In the genomic region with DNA sequence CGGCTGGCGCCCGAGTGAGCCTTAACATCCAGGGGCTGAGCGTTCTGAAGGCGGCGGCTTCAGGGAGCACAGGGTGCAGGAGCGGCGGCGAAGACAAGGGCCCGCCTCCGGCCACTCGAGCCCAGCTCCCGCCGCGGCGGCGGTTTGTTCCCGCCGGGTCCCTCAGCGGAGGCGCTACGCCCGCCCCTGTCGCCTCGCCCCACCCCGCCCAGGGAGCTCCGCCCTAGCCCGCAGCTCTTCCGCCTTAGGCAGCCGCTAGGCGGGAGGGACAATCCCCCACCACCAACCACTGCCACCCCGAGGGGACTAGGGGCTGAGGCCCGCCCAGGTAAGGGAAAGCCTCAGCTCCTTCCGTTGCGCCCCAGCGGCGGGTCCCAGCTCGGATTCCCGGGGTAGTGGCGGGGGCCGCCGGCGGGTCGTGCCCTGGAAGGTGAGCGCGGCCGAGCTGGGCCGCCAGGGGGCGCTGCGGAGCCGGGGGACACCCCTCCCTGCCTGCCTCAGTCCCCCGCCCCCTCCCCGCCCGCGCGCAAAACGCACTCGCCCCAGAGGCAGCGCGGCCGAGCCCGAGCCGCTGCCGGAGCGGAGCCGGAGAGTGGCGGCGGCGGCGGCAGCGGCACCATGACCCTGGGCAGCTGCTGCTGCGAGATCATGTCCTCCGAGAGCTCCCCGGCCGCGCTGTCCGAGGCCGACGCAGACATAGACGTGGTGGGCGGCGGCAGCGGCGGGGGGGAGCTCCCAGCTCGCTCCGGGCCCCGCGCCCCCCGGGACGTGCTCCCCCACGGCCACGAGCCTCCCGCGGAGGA, we compare ENCODE assay signal across 8 cellular contexts. TPM values are rescaled to one million over a fixed set of nuclear protein-coding genes. Genes with fewer than 3 reads are reported as not detected.
DNase-seq lines count a peak whose midpoint lies in the region; ATAC-seq lines count a peak whose summit lies in the region.

Gene FOXD2, plus strand, starts transcription at position 527 of the 803 bp plus-strand sequence. Its CDS starts 92 bp downstream, at position 619.

- H3K27ac Mint-ChIP-seq in T-helper 2 cell treated with Interferon-gamma antibody and Interleukin-4, amounts not matched to agents 5 μg/mL and 100 μg/mL, for 36 hours, result peak within 1 kb of the TSS; percentile 91

- H3K4me3 ChIP-seq in iPS-15b (ENCODE audit: low read depth, low read length) (peak within 1 kb of the TSS; percentile 45), skeletal muscle tissue (ENCODE audit: low read length in 3 of 3) (peak within 1 kb of the TSS; percentile 71 to 86 (median 85))

- peak within 1 kb of the TSS; percentile 47 for H3K27ac ChIP-seq in skeletal muscle tissue (ENCODE audit: low read depth, low read length)

- H3K4me1 Mint-ChIP-seq in T-helper 2 cell treated with Interferon-gamma antibody and Interleukin-4, amounts not matched to agents 5 μg/mL and 100 μg/mL, for 36 hours (ENCODE audit: low read depth), result peaks cover 23% of the 10 kb centered on the region

- ATAC-seq in HG02852 (IDR thresholded peaks at IDR 0.05; ENCODE audit: unreplicated experiment), result peak; percentile 85

- no peaks in the 10 kb centered on the region for H3K9me3 Mint-ChIP-seq in T-helper 2 cell treated with Interferon-gamma antibody and Interleukin-4, amounts not matched to agents 5 μg/mL and 100 μg/mL, for 36 hours

- peaks cover 26% of the 10 kb centered on the region for H3K36me3 Mint-ChIP-seq in T-helper 2 cell treated with Interferon-gamma antibody and Interleukin-4, amounts not matched to agents 5 μg/mL and 100 μg/mL, for 36 hours (ENCODE audit: low read depth)

- H3K27me3 ChIP-seq in iPS-15b (ENCODE audit: control insufficient read depth, insufficient read depth, low read length), result peaks cover 90% of the 10 kb centered on the region
- peaks cover 75 to 81% (median 79%) of the 10 kb centered on the region in 3 donors for H3K27me3 ChIP-seq in skeletal muscle tissue (ENCODE audit: control insufficient read depth in 3 of 3, insufficient read depth in 3 of 3, low read length in 3 of 3)

- H3K4me3 Mint-ChIP-seq in T-helper 2 cell treated with Interferon-gamma antibody and Interleukin-4, amounts not matched to agents 5 μg/mL and 100 μg/mL, for 36 hours, result peak within 1 kb of the TSS; percentile 96

- peaks cover 3% of the 10 kb centered on the region for H3K4me1 ChIP-seq in iPS-15b (ENCODE audit: control insufficient read depth, insufficient read depth, low read length)
- H3K4me1 ChIP-seq in skeletal muscle tissue (ENCODE audit: control insufficient read depth in 3 of 3, insufficient read depth in 3 of 3, low read length in 3 of 3), result peaks cover 12 to 31% (median 28%) of the 10 kb centered on the region in 3 donors

- H3K27me3 Mint-ChIP-seq in T-helper 2 cell treated with Interferon-gamma antibody and Interleukin-4, amounts not matched to agents 5 μg/mL and 100 μg/mL, for 36 hours (ENCODE audit: low read depth), result peaks cover 37% of the 10 kb centered on the region

- H3K9ac ChIP-seq in iPS-15b (ENCODE audit: low read depth, low read length), result no peak within 1 kb of the TSS
- H3K9ac ChIP-seq in skeletal muscle tissue (ENCODE audit: low read depth in 1 of 3, low read length in 3 of 3), result peak within 1 kb of the TSS; percentile 33 to 81 (median 70)

- H3K9me3 ChIP-seq in iPS-15b (ENCODE audit: control insufficient read depth, insufficient read depth, low read length) (no peaks in the 10 kb centered on the region), skeletal muscle tissue (ENCODE audit: control insufficient read depth in 3 of 3, low read length in 3 of 3) (no peaks in the 10 kb centered on the region)

- DNase-seq in NCI-H1436 (lab: John Stamatoyannopoulos, UW) (peak; percentile 86), NCI-H1436 treated with DMSO at 0.1 percent for 48 hours (lab: John Stamatoyannopoulos, UW) (no peak), NCI-H1417 treated with DMSO at 0.1 percent for 48 hours (lab: John Stamatoyannopoulos, UW) (peak; percentile 68), astrocyte of the hippocampus (ENCODE audit: low read depth, low spot score) (peak; percentile 84)
- DNase-seq in T-helper 2 cell treated with Interferon-gamma antibody and Interleukin-4, amounts not matched to agents 5 μg/mL and 100 μg/mL, for 36 hours (ENCODE audit: low spot score), result peak; percentile 90

- no peaks in the 10 kb centered on the region for H3K36me3 ChIP-seq in iPS-15b (ENCODE audit: control insufficient read depth, insufficient read depth, low read length)
- H3K36me3 ChIP-seq in skeletal muscle tissue (ENCODE audit: control insufficient read depth in 3 of 3, insufficient read depth in 3 of 3, low read length in 3 of 3), result no peaks in the 10 kb centered on the region

RNA-seq across cellular contexts. Expression of gene FOXD2, which starts in this region (rescaled TPM):
- under 0.01 TPM for total RNA-seq in skeletal muscle tissue
